15 cellular contexts compared by ENCODE assay signal in genomic region chr4:1614502-1614853, GRCh38.
DNase-seq lines count a peak whose midpoint lies in the region; ATAC-seq and TF ChIP-seq lines count a peak whose summit lies in the region.
"Had no signal": no experiment of that assay in that cellular context is flagged by ENCODE, and none has a peak within 500 bp of the region (broad histone marks: within the 10 kb centered on the region; RNA-seq: fewer than 3 reads in every experiment).

No MANE protein-coding gene starts in this region.

- ATAC-seq in activated CD8-positive, alpha-beta T cell treated with anti-CD3 and anti-CD28 coated beads, Interleukin-2, amount 10 ng/mL, durations not matched to agents 7 days and 5 days, result no peak
- no peak for ATAC-seq in activated CD8-positive, alpha-beta T cell treated with anti-CD3 and anti-CD28 coated beads for 36 hours
- ATAC-seq in CD4-positive, CD25-positive, alpha-beta regulatory T cell (ENCODE audit: low read depth in 2 of 2), result peak in 1 of 2 donors; percentile 6
- ATAC-seq in RWPE2 (ENCODE audit: low read depth), result no peak
- peak in 1 of 2 donors; percentile 10 for ATAC-seq in naive thymus-derived CD8-positive, alpha-beta T cell
- ATAC-seq: K562, Panc1 had no signal

- no peak overlapping the region for H3K27ac ChIP-seq in CD4-positive, CD25-positive, alpha-beta regulatory T cell (ENCODE audit: insufficient read depth, low read length, poor library complexity, severe bottlenecking)
- peak overlapping the region; percentile 76 for H3K27ac ChIP-seq in RWPE2 (ENCODE audit: poor library complexity, severe bottlenecking)
- H3K27ac ChIP-seq: BLaER1 treated with 17β-estradiol and CSF1 and Interleukin-3, amounts not matched to agents 10 nM and 100 nM had no signal

- H3K27me3 ChIP-seq in CD4-positive, CD25-positive, alpha-beta regulatory T cell (ENCODE audit: control insufficient read depth, insufficient read depth, low read length), result no peaks in the 10 kb centered on the region
- no peaks in the 10 kb centered on the region for H3K27me3 ChIP-seq in RWPE2 (ENCODE audit: insufficient read depth, poor library complexity, severe bottlenecking)
- H3K27me3 ChIP-seq: BLaER1 treated with 17β-estradiol and CSF1 and Interleukin-3, amounts not matched to agents 10 nM and 100 nM had no signal

- DNase-seq in activated CD8-positive, alpha-beta T cell treated with anti-CD3 and anti-CD28 coated beads, Interleukin-2, amount 10 ng/mL, durations not matched to agents 7 days and 5 days, result no peak
- DNase-seq in activated CD8-positive, alpha-beta T cell treated with anti-CD3 and anti-CD28 coated beads for 36 hours, result no peak
- no peak for DNase-seq in CD4-positive, CD25-positive, alpha-beta regulatory T cell
- DNase-seq in RWPE2 (ENCODE audit: low spot score) (no peak), nucleus accumbens (lab: John Stamatoyannopoulos, UW) (no peak), NOMO-1 (lab: John Stamatoyannopoulos, UW; ENCODE audit: unreplicated experiment in 2 of 2) (no peak)
- DNase-seq in naive thymus-derived CD8-positive, alpha-beta T cell, result peak in 1 of 10 donors; percentile 11
- DNase-seq: HFFc6, NCI-H1417, NCI-H187 treated with DMSO at 0.1 percent for 48 hours, NCI-H345, Right ventricle myocardium superior had no signal

- no peaks in the 10 kb centered on the region for H3K27me3 Mint-ChIP-seq in activated CD8-positive, alpha-beta T cell treated with anti-CD3 and anti-CD28 coated beads, Interleukin-2, amount 10 ng/mL, durations not matched to agents 7 days and 5 days (ENCODE audit: low read depth)
- H3K27me3 Mint-ChIP-seq in activated CD8-positive, alpha-beta T cell treated with anti-CD3 and anti-CD28 coated beads for 36 hours, result no peaks in the 10 kb centered on the region
- no peaks in the 10 kb centered on the region for H3K27me3 Mint-ChIP-seq in CD4-positive, CD25-positive, alpha-beta regulatory T cell
- no peaks in the 10 kb centered on the region for H3K27me3 Mint-ChIP-seq in naive thymus-derived CD8-positive, alpha-beta T cell

- peaks cover 0 to 15% of the 10 kb centered on the region in 2 experiments for H3K9me3 ChIP-seq in CD4-positive, CD25-positive, alpha-beta regulatory T cell (ENCODE audit: control insufficient read depth in 2 of 2, low read length in 2 of 2)
- H3K9me3 ChIP-seq in RWPE2 (ENCODE audit: severe bottlenecking), result no peaks in the 10 kb centered on the region

- H3K27ac Mint-ChIP-seq in activated CD8-positive, alpha-beta T cell treated with anti-CD3 and anti-CD28 coated beads, Interleukin-2, amount 10 ng/mL, durations not matched to agents 7 days and 5 days, result peak overlapping the region; percentile 67
- no peak overlapping the region for H3K27ac Mint-ChIP-seq in activated CD8-positive, alpha-beta T cell treated with anti-CD3 and anti-CD28 coated beads for 36 hours
- H3K27ac Mint-ChIP-seq in CD4-positive, CD25-positive, alpha-beta regulatory T cell, result peak overlapping the region; percentile 72 to 97 (median 95)
- H3K27ac Mint-ChIP-seq in naive thymus-derived CD8-positive, alpha-beta T cell, result peak overlapping the region in 9 of 10 donors; percentile 80 to 92 (median 86)
- H3K27ac Mint-ChIP-seq: HFFc6 had no signal

- H3K36me3 Mint-ChIP-seq in activated CD8-positive, alpha-beta T cell treated with anti-CD3 and anti-CD28 coated beads, Interleukin-2, amount 10 ng/mL, durations not matched to agents 7 days and 5 days (ENCODE audit: low read depth), result no peaks in the 10 kb centered on the region
- no peaks in the 10 kb centered on the region for H3K36me3 Mint-ChIP-seq in activated CD8-positive, alpha-beta T cell treated with anti-CD3 and anti-CD28 coated beads for 36 hours (ENCODE audit: low read depth)
- peaks cover 2% of the 10 kb centered on the region for H3K36me3 Mint-ChIP-seq in CD4-positive, CD25-positive, alpha-beta regulatory T cell
- peaks cover 0 to 5% (median 0%) of the 10 kb centered on the region in 3 donors for H3K36me3 Mint-ChIP-seq in naive thymus-derived CD8-positive, alpha-beta T cell

- intact Hi-C loops in activated CD8-positive, alpha-beta T cell treated with anti-CD3 and anti-CD28 coated beads for 36 hours (cut with micrococcal nuclease), result no loop called here

- H3K9me3 Mint-ChIP-seq in activated CD8-positive, alpha-beta T cell treated with anti-CD3 and anti-CD28 coated beads, Interleukin-2, amount 10 ng/mL, durations not matched to agents 7 days and 5 days (ENCODE audit: insufficient read depth), result peaks cover 3% of the 10 kb centered on the region
- peaks cover 10% of the 10 kb centered on the region for H3K9me3 Mint-ChIP-seq in activated CD8-positive, alpha-beta T cell treated with anti-CD3 and anti-CD28 coated beads for 36 hours
- peaks cover 0 to 25% (median 6%) of the 10 kb centered on the region in 7 donors for H3K9me3 Mint-ChIP-seq in CD4-positive, CD25-positive, alpha-beta regulatory T cell
- peaks cover 2 to 21% (median 6%) of the 10 kb centered on the region in 9 donors for H3K9me3 Mint-ChIP-seq in naive thymus-derived CD8-positive, alpha-beta T cell

- CTCF ChIA-PET in activated CD8-positive, alpha-beta T cell treated with anti-CD3 and anti-CD28 coated beads, Interleukin-2, amount 10 ng/mL, durations not matched to agents 7 days and 5 days (lab: Charles Lee), result no interaction called here
- CTCF ChIA-PET in activated CD8-positive, alpha-beta T cell treated with anti-CD3 and anti-CD28 coated beads for 36 hours (lab: Charles Lee), result no interaction called here

- POLR2A ChIA-PET in activated CD8-positive, alpha-beta T cell treated with anti-CD3 and anti-CD28 coated beads, Interleukin-2, amount 10 ng/mL, durations not matched to agents 7 days and 5 days (lab: Charles Lee), result no interaction called here
- POLR2A ChIA-PET in activated CD8-positive, alpha-beta T cell treated with anti-CD3 and anti-CD28 coated beads for 36 hours (lab: Charles Lee), result no interaction called here
- POLR2A ChIA-PET in naive thymus-derived CD8-positive, alpha-beta T cell (lab: Charles Lee), result interaction anchor here (1.2 to 1.8 kb wide), 3 partner anchors 9 to 34 kb away, joined by 5 to 16 read pairs (median 6); no protein-coding TSS in a partner anchor

- H3K4me3 ChIP-seq in CD4-positive, CD25-positive, alpha-beta regulatory T cell (ENCODE audit: low read depth, low read length), result no peak overlapping the region
- no peak overlapping the region for H3K4me3 ChIP-seq in RWPE2 (ENCODE audit: severe bottlenecking)
- H3K4me3 ChIP-seq: BLaER1 treated with 17β-estradiol and CSF1 and Interleukin-3, amounts not matched to agents 10 nM and 100 nM; K562 had no signal

- H3K4me3 Mint-ChIP-seq in activated CD8-positive, alpha-beta T cell treated with anti-CD3 and anti-CD28 coated beads, Interleukin-2, amount 10 ng/mL, durations not matched to agents 7 days and 5 days, result no peak overlapping the region
- no peak overlapping the region for H3K4me3 Mint-ChIP-seq in activated CD8-positive, alpha-beta T cell treated with anti-CD3 and anti-CD28 coated beads for 36 hours
- peak overlapping the region; percentile 39 to 82 (median 76) for H3K4me3 Mint-ChIP-seq in CD4-positive, CD25-positive, alpha-beta regulatory T cell
- peak overlapping the region in 8 of 10 donors; percentile 2 to 77 (median 66) for H3K4me3 Mint-ChIP-seq in naive thymus-derived CD8-positive, alpha-beta T cell
- H3K4me3 Mint-ChIP-seq: HFFc6 had no signal

- no peaks in the 10 kb centered on the region for H3K36me3 ChIP-seq in CD4-positive, CD25-positive, alpha-beta regulatory T cell (ENCODE audit: control insufficient read depth, insufficient read depth, low read length)
- H3K36me3 ChIP-seq in RWPE2 (ENCODE audit: low read depth), result no peaks in the 10 kb centered on the region

- TF ChIP-seq CTCF in activated CD8-positive, alpha-beta T cell treated with anti-CD3 and anti-CD28 coated beads for 36 hours (IDR thresholded peaks at IDR 0.05), result no peak
- TF ChIP-seq CTCF in RWPE2 (IDR thresholded peaks at IDR 0.05; ENCODE audit: poor library complexity, severe bottlenecking), result no peak

- H3K4me1 Mint-ChIP-seq in activated CD8-positive, alpha-beta T cell treated with anti-CD3 and anti-CD28 coated beads, Interleukin-2, amount 10 ng/mL, durations not matched to agents 7 days and 5 days (ENCODE audit: low read depth), result peaks cover 17% of the 10 kb centered on the region
- peaks cover 20% of the 10 kb centered on the region for H3K4me1 Mint-ChIP-seq in activated CD8-positive, alpha-beta T cell treated with anti-CD3 and anti-CD28 coated beads for 36 hours (ENCODE audit: low read depth)
- peaks cover 8 to 65% (median 19%) of the 10 kb centered on the region in 4 donors for H3K4me1 Mint-ChIP-seq in CD4-positive, CD25-positive, alpha-beta regulatory T cell
- H3K4me1 Mint-ChIP-seq in naive thymus-derived CD8-positive, alpha-beta T cell, result peaks cover 13 to 39% (median 23%) of the 10 kb centered on the region in 4 donors

- peaks cover 9% of the 10 kb centered on the region for H3K4me1 ChIP-seq in CD4-positive, CD25-positive, alpha-beta regulatory T cell (ENCODE audit: control insufficient read depth, insufficient read depth, low read length, poor library complexity, severe bottlenecking)
- peaks cover 3% of the 10 kb centered on the region for H3K4me1 ChIP-seq in RWPE2 (ENCODE audit: insufficient read depth, poor library complexity, severe bottlenecking)

Comparison
In these comparisons a context has a peak if more than half of its experiments do, and no peak if none do; other contexts are left out.
1. H3K4me3 Mint-ChIP-seq: peak in CD4-positive, CD25-positive, alpha-beta regulatory T cell (4 of 4) and naive thymus-derived CD8-positive, alpha-beta T cell (8 of 10); none in activated CD8-positive, alpha-beta T cell treated with anti-CD3 and anti-CD28 coated beads, Interleukin-2, amount 10 ng/mL, durations not matched to agents 7 days and 5 days (single experiment) and activated CD8-positive, alpha-beta T cell treated with anti-CD3 and anti-CD28 coated beads for 36 hours (single experiment).